In genomic region chr15:70748281-70748747, GRCh38 we compare ENCODE assay signal across 1 cellular context.
TF ChIP-seq lines count a peak whose summit lies in the region.

No MANE protein-coding gene starts in this region.

TF ChIP-seq in HepG2, 621 proteins besides CTCF, POLR2A, EP300 and RAD21 (continued from another document):
- no peak for TF ChIP-seq THAP9 (CRISPR knock-in tag; IDR thresholded peaks at IDR 0.05; ENCODE audit: borderline replicate concordance)
- TF ChIP-seq HDAC1 (CRISPR knock-in tag; IDR thresholded peaks at IDR 0.05): no peak
- TF ChIP-seq ERF (CRISPR knock-in tag; IDR thresholded peaks at IDR 0.05): no peak
- no peak for TF ChIP-seq ZNF672 (CRISPR knock-in tag; IDR thresholded peaks at IDR 0.05)
- TF ChIP-seq MAZ (IDR thresholded peaks at IDR 0.05; ENCODE audit: borderline replicate concordance, low read depth, low read length): no peak
- no peak for TF ChIP-seq MAZ (CRISPR knock-in tag; IDR thresholded peaks at IDR 0.05; ENCODE audit: low read depth)
- no peak for TF ChIP-seq ZHX1 (CRISPR knock-in tag; IDR thresholded peaks at IDR 0.05; ENCODE audit: low read depth)
